In genomic region chr18:42931501-42931900, GRCh38 we compare ENCODE assay signal across 16 cellular contexts.
A peak's percentile ranks its signal among the peaks of the same experiment; 100 is the strongest.
DNase-seq lines count a peak whose midpoint lies in the region; ATAC-seq lines count a peak whose summit lies in the region.
"Had no signal": no experiment of that assay in that cellular context is flagged by ENCODE, and none has a peak within 500 bp of the region (broad histone marks: within the 10 kb centered on the region; RNA-seq: fewer than 3 reads in every experiment).

No MANE protein-coding gene starts in this region.

- POLR2A ChIA-PET in activated CD4-positive, alpha-beta memory T cell treated with anti-CD3 and anti-CD28 coated beads for 36 hours (lab: Charles Lee): no interaction called here

- no peaks in the 10 kb centered on the region for H3K36me3 Mint-ChIP-seq in activated CD4-positive, alpha-beta memory T cell treated with anti-CD3 and anti-CD28 coated beads for 36 hours
- H3K36me3 Mint-ChIP-seq: activated naive CD4-positive, alpha-beta T cell treated with anti-CD3 and anti-CD28 coated beads, Interleukin-2, amount 50 U/mL, for 24 hours had no signal

- no peaks in the 10 kb centered on the region for H3K27me3 ChIP-seq in BLaER1 treated with 17β-estradiol and CSF1 and Interleukin-3, amounts not matched to agents 10 nM and 100 nM
- H3K27me3 ChIP-seq in adipocyte (replicated peaks; ENCODE audit: control insufficient read depth, insufficient read depth, low read length) (no peaks in the 10 kb centered on the region), neuron (ENCODE audit: insufficient read depth, low read length) (no peaks in the 10 kb centered on the region)
- H3K27me3 ChIP-seq: tibial artery had no signal

- H3K4me3 Mint-ChIP-seq in activated CD4-positive, alpha-beta memory T cell treated with anti-CD3 and anti-CD28 coated beads for 36 hours: no peak overlapping the region
- H3K4me3 Mint-ChIP-seq: activated CD8-positive, alpha-beta T cell treated with anti-CD3 and anti-CD28 coated beads for 36 hours; activated naive CD4-positive, alpha-beta T cell treated with anti-CD3 and anti-CD28 coated beads, Interleukin-2, amount 50 U/mL, for 24 hours; endodermal cell; T-helper 17 cell had no signal

- no peaks in the 10 kb centered on the region for H3K4me1 Mint-ChIP-seq in activated CD4-positive, alpha-beta memory T cell treated with anti-CD3 and anti-CD28 coated beads for 36 hours (ENCODE audit: low read depth)
- H3K4me1 Mint-ChIP-seq: activated naive CD4-positive, alpha-beta T cell treated with anti-CD3 and anti-CD28 coated beads, Interleukin-2, amount 50 U/mL, for 24 hours; T-helper 17 cell had no signal

- no peak overlapping the region for H3K27ac Mint-ChIP-seq in activated CD4-positive, alpha-beta memory T cell treated with anti-CD3 and anti-CD28 coated beads for 36 hours
- H3K27ac Mint-ChIP-seq: activated CD8-positive, alpha-beta T cell treated with anti-CD3 and anti-CD28 coated beads for 36 hours; activated naive CD4-positive, alpha-beta T cell treated with anti-CD3 and anti-CD28 coated beads, Interleukin-2, amount 50 U/mL, for 24 hours; endodermal cell; T-helper 17 cell had no signal

- intact Hi-C loops in activated CD4-positive, alpha-beta memory T cell treated with anti-CD3 and anti-CD28 coated beads for 36 hours (cut with micrococcal nuclease): no loop called here

- H3K9me3 Mint-ChIP-seq in activated CD4-positive, alpha-beta memory T cell treated with anti-CD3 and anti-CD28 coated beads for 36 hours: peaks cover 10% of the 10 kb centered on the region
- H3K9me3 Mint-ChIP-seq: activated naive CD4-positive, alpha-beta T cell treated with anti-CD3 and anti-CD28 coated beads, Interleukin-2, amount 50 U/mL, for 24 hours; endodermal cell had no signal

- peaks cover 0 to 25% (median 16%) of the 10 kb centered on the region in 11 experiments; a peak in 18 of 22 replicates for H3K9me3 ChIP-seq in BLaER1 treated with 17β-estradiol and CSF1 and Interleukin-3, amounts not matched to agents 10 nM and 100 nM (replicated peaks in 1 of 11)
- H3K9me3 ChIP-seq in adipocyte (ENCODE audit: control insufficient read depth, low read length) (no peaks in the 10 kb centered on the region), neuron (ENCODE audit: low read length) (no peaks in the 10 kb centered on the region)
- H3K9me3 ChIP-seq: tibial artery had no signal

- CTCF ChIA-PET in activated CD4-positive, alpha-beta memory T cell treated with anti-CD3 and anti-CD28 coated beads for 36 hours (lab: Charles Lee): no interaction called here

- no peak for DNase-seq in adipocyte (ENCODE audit: low read depth)
- DNase-seq in glomerular endothelial cell (ENCODE audit: extremely low read depth, low read depth, low spot score): peak; percentile 60
- DNase-seq in mesenteric fat pad (ENCODE audit: low spot score): no peak
- no peak for DNase-seq in activated CD4-positive, alpha-beta memory T cell treated with anti-CD3 and anti-CD28 coated beads for 36 hours
- DNase-seq in NOMO-1 (lab: John Stamatoyannopoulos, UW; ENCODE audit: unreplicated experiment in 2 of 2): no peak
- DNase-seq: activated CD8-positive, alpha-beta T cell treated with anti-CD3 and anti-CD28 coated beads for 36 hours; endodermal cell; NCI-H187; posterior cingulate gyrus; T-helper 17 cell; tibial artery had no signal

- peak overlapping the region in 3 of 11 experiments; percentile 10 to 37 (median 12); a peak in 4 of 22 replicates for H3K27ac ChIP-seq in BLaER1 treated with 17β-estradiol and CSF1 and Interleukin-3, amounts not matched to agents 10 nM and 100 nM
- H3K27ac ChIP-seq: C4-2B, tibial artery had no signal

- H3K4me2 ChIP-seq in BLaER1 treated with 17β-estradiol and CSF1 and Interleukin-3, amounts not matched to agents 10 nM and 100 nM: peak overlapping the region; percentile 31 to 75 (median 39); a peak in 21 of 22 replicates

- H4K20me1 ChIP-seq in BLaER1 treated with 17β-estradiol and CSF1 and Interleukin-3, amounts not matched to agents 10 nM and 100 nM: no peaks in the 10 kb centered on the region

- H2AFZ ChIP-seq in neuron (ENCODE audit: low read depth, low read length): peak overlapping the region; percentile 26

- H3K27me3 Mint-ChIP-seq in activated CD4-positive, alpha-beta memory T cell treated with anti-CD3 and anti-CD28 coated beads for 36 hours: no peaks in the 10 kb centered on the region
- H3K27me3 Mint-ChIP-seq: activated CD8-positive, alpha-beta T cell treated with anti-CD3 and anti-CD28 coated beads for 36 hours; activated naive CD4-positive, alpha-beta T cell treated with anti-CD3 and anti-CD28 coated beads, Interleukin-2, amount 50 U/mL, for 24 hours; T-helper 17 cell had no signal

- ATAC-seq in HG02610 (IDR thresholded peaks at IDR 0.05; ENCODE audit: unreplicated experiment): no peak
- ATAC-seq: activated CD8-positive, alpha-beta T cell treated with anti-CD3 and anti-CD28 coated beads for 36 hours; T-helper 17 cell had no signal

- peaks cover 9 to 40% (median 24%) of the 10 kb centered on the region in 10 experiments for H3K4me1 ChIP-seq in BLaER1 treated with 17β-estradiol and CSF1 and Interleukin-3, amounts not matched to agents 10 nM and 100 nM
- H3K4me1 ChIP-seq in adipocyte (ENCODE audit: control insufficient read depth, insufficient read depth, low read length) (peaks cover 17% of the 10 kb centered on the region), neuron (ENCODE audit: insufficient read depth, low read length) (no peaks in the 10 kb centered on the region)
- H3K4me1 ChIP-seq: tibial artery had no signal

- H3K9ac ChIP-seq in BLaER1 treated with 17β-estradiol and CSF1 and Interleukin-3, amounts not matched to agents 10 nM and 100 nM: peak overlapping the region in 1 of 11 experiments; percentile 27; a peak in 1 of 22 replicates
- peak overlapping the region; percentile 72 for H3K9ac ChIP-seq in adipocyte (ENCODE audit: low read length)

- peak overlapping the region in 2 of 10 experiments; percentile 3 to 22; a peak in 2 of 20 replicates for H3K4me3 ChIP-seq in BLaER1 treated with 17β-estradiol and CSF1 and Interleukin-3, amounts not matched to agents 10 nM and 100 nM
- H3K4me3 ChIP-seq in adipocyte (ENCODE audit: low read length): peak overlapping the region; percentile 63
- H3K4me3 ChIP-seq in neuron (ENCODE audit: low read length): no peak overlapping the region
- H3K4me3 ChIP-seq: tibial artery had no signal

- H3K36me3 ChIP-seq in BLaER1 treated with 17β-estradiol and CSF1 and Interleukin-3, amounts not matched to agents 10 nM and 100 nM: peaks cover 0 to 5% (median 0%) of the 10 kb centered on the region in 11 experiments; a peak in 1 of 22 replicates
- H3K36me3 ChIP-seq in adipocyte (ENCODE audit: control insufficient read depth, insufficient read depth, low read length, severe bottlenecking) (no peaks in the 10 kb centered on the region), neuron (ENCODE audit: insufficient read depth, low read length) (no peaks in the 10 kb centered on the region)
- H3K36me3 ChIP-seq: tibial artery had no signal
